ENCODE assay signal across 7 cellular contexts in the genomic region with DNA sequence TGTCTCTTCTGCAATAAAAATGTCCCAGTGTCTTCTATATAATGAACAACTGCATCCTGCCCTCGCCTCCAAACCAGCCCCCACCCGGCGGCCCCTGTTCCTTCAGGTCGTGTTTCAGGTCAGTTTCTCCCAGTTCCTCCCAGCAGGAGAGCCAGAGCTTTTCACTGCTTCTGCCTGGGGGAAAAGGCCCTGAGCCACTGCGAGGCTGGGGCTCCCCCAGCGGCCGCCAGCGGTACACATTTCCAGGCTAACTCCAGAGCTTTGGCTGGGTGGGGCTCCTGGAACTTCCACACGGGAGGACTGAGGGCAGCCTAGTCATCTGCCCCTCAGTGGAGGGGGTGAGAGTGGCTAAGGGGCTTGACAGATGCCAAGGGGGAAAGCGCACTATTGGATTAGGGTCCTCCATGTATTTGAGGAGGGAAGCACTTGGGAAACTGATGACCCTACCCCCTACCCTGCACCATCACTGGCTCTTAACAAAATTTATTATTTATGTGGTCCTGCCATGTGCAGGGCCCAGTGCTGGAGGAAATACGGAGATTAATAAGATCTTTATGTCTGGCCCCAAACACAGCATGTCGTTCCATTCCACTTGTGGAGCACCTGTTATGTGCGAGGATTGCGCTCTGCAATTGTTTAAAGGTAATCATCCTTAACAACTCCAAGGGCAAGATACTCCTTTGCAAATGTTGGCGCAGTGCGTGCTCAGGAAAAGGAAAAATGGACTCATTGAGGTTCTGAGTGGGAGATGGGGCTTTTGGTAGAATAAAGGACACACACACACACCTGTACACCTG. TPM values are rescaled to one million over a fixed set of nuclear protein-coding genes. Genes with fewer than 3 reads are reported as not detected.
A peak's percentile ranks its signal among the peaks of the same experiment; 100 is the strongest.
DNase-seq lines count a peak whose midpoint lies in the region; TF ChIP-seq lines count a peak whose summit lies in the region.

No MANE protein-coding gene starts in this region.

- no peaks in the 10 kb centered on the region for H3K9me3 ChIP-seq in H9 (ENCODE audit: control insufficient read depth, low read depth, low read length)

- H4K91ac ChIP-seq in H9 (ENCODE audit: insufficient read length, low read depth, low read length): no peak overlapping the region

- H2AFZ ChIP-seq in H9 (ENCODE audit: low read length): no peak overlapping the region

- peaks cover 0 to 2% (median 0%) of the 10 kb centered on the region in 3 experiments; a peak in 1 of 7 replicates for H3K36me3 Mint-ChIP-seq in H9 (ENCODE audit: insufficient read depth in 1 of 3, low read depth in 3 of 3)

- peak; percentile 93 for TF ChIP-seq CTCF in H9 (conservative IDR thresholded peaks at IDR 0.05)

- H3K27me3 ChIP-seq in H9 (ENCODE audit: insufficient read depth, low read length): no peaks in the 10 kb centered on the region

- H3K23ac ChIP-seq in H9 (ENCODE audit: insufficient read length, low read depth, low read length): no peak overlapping the region

- DNase-seq in G401 (ENCODE audit: low spot score): peak; percentile 73
- peak; percentile 85 for DNase-seq in H9
- DNase-seq in NAMALWA (ENCODE audit: low spot score): peak; percentile 51
- DNase-seq in SKM-1 treated with dmso at 0.1 percent for 144 hours (lab: John Stamatoyannopoulos, UW; ENCODE audit: unreplicated experiment): peak; percentile 34
- peak; percentile 68 for DNase-seq in cerebellar cortex (ENCODE audit: low spot score)
- DNase-seq in left kidney (ENCODE audit: low read depth, low spot score): peak; percentile 78
- peak in 36 of 49 donors; percentile 7 to 61 (median 32) for DNase-seq in substantia nigra (lab: John Stamatoyannopoulos, UW)

- no CpG with 5 or more reads among the region's 16 CpGs for WGBS in H9 (ENCODE audit: extremely low coverage, insufficient read length, low lambda C conversion rate)

- peaks cover 18 to 27% of the 10 kb centered on the region in 2 experiments for H3K4me1 Mint-ChIP-seq in H9

- no peak overlapping the region for H2BK5ac ChIP-seq in H9 (ENCODE audit: insufficient read length, low read length)

- H3K27ac ChIP-seq in H9 (ENCODE audit: insufficient read length, low read depth, low read length) (no peak overlapping the region), substantia nigra (ENCODE audit: low read depth, low read length, poor library complexity, severe bottlenecking) (no peak overlapping the region)

- H2BK12ac ChIP-seq in H9 (ENCODE audit: insufficient read length, low read depth, low read length): no peak overlapping the region

- no peaks in the 10 kb centered on the region for H3K79me1 ChIP-seq in H9 (ENCODE audit: insufficient read depth, low read depth, low read length, poor library complexity, severe bottlenecking)

- H3K23me2 ChIP-seq in H9 (ENCODE audit: insufficient read length, low read depth, low read length, poor library complexity, severe bottlenecking): no peaks in the 10 kb centered on the region

- in situ Hi-C loops in G401 (cut with HindIII; ENCODE audit: low sequenced_read_pairs): no loop called here

- H3K4me3 Mint-ChIP-seq in H9: no peak overlapping the region

- no peaks in the 10 kb centered on the region for H3K4me1 ChIP-seq in H9 (ENCODE audit: insufficient read depth, low read length)

- no peak overlapping the region for H2BK120ac ChIP-seq in H9 (ENCODE audit: low read depth, low read length, poor library complexity, severe bottlenecking)

- no peak overlapping the region for H3K56ac ChIP-seq in H9 (ENCODE audit: insufficient read length, low read depth, low read length)

- H3K4ac ChIP-seq in H9 (ENCODE audit: low read depth, low read length): no peak overlapping the region

- no peak overlapping the region for H3K9ac ChIP-seq in H9 (ENCODE audit: extremely low read depth, insufficient read length, low read length)

- H3K4me2 ChIP-seq in H9 (ENCODE audit: insufficient read depth, insufficient read length, low read length): no peak overlapping the region

- H2AK5ac ChIP-seq in H9 (ENCODE audit: insufficient read length, low read length): no peak overlapping the region

- H4K8ac ChIP-seq in H9 (replicated peaks; ENCODE audit: insufficient read length, low read depth, low read length): no peak overlapping the region

- no peak overlapping the region for H3K14ac ChIP-seq in H9 (ENCODE audit: insufficient read depth, low read length)

- no peaks in the 10 kb centered on the region; a peak in 2 of 5 replicates for H3K9me3 Mint-ChIP-seq in H9

- no peaks in the 10 kb centered on the region for H4K20me1 ChIP-seq in H9 (ENCODE audit: control insufficient read depth, insufficient read depth, insufficient read length)

- no peak overlapping the region for H2BK15ac ChIP-seq in H9 (ENCODE audit: low read depth, low read length)

- no peak overlapping the region for H3K18ac ChIP-seq in H9 (ENCODE audit: insufficient read length, low read depth, low read length)

- no peaks in the 10 kb centered on the region for H3K79me2 ChIP-seq in H9 (ENCODE audit: insufficient read depth, low read length)

- peak overlapping the region in 1 of 3 experiments; percentile 45; a peak in 1 of 7 replicates for H3K27ac Mint-ChIP-seq in H9

- peaks cover 9% of the 10 kb centered on the region for H3K27me3 Mint-ChIP-seq in H9 (ENCODE audit: low read depth)

- H2BK20ac ChIP-seq in H9 (ENCODE audit: low read depth, low read length, poor library complexity, severe bottlenecking): no peak overlapping the region

- no peak overlapping the region for H3T11ph ChIP-seq in H9 (ENCODE audit: low read length)

- no peak overlapping the region for H4K5ac ChIP-seq in H9 (ENCODE audit: insufficient read length, low read depth, low read length)

RNA-seq across cellular contexts. Expression of gene CYS1, which starts 17.3 kb away (rescaled TPM):
- total RNA-seq in G401 (2014; rRNA removed; shearing (Covaris generic)): 11.2 and 14.1 TPM in 2 replicates
- 0.07 and 0.35 TPM in 2 replicates for total RNA-seq in H9 (2021)

RNA-seq across cellular contexts. Expression of gene RRM2, which starts 25.0 kb away (rescaled TPM):
- total RNA-seq in G401 (2014; rRNA removed; shearing (Covaris generic)): 17.8 and 21.9 TPM in 2 replicates
- 163 and 176 TPM in 2 replicates for total RNA-seq in H9 (2021)

RNA-seq across cellular contexts. Expression of gene KLF11, which starts 54.2 kb away (rescaled TPM):
- total RNA-seq in G401 (2014; rRNA removed; shearing (Covaris generic)): 4.4 and 6.9 TPM in 2 replicates
- total RNA-seq in H9 (2021): 15.5 and 18.1 TPM in 2 replicates

Comparison
In these comparisons a context has a peak if more than half of its experiments do, and no peak if none do; other contexts are left out.
1. DNase-seq: peak in every context shown above with its lines; median percentile 85 in H9; 78 in left kidney; 73 in G401; 68 in cerebellar cortex; 51 in NAMALWA; 34 in SKM-1 treated with dmso at 0.1 percent for 144 hours; 32 in substantia nigra.